14 cellular contexts compared by ENCODE assay signal in the genomic region with DNA sequence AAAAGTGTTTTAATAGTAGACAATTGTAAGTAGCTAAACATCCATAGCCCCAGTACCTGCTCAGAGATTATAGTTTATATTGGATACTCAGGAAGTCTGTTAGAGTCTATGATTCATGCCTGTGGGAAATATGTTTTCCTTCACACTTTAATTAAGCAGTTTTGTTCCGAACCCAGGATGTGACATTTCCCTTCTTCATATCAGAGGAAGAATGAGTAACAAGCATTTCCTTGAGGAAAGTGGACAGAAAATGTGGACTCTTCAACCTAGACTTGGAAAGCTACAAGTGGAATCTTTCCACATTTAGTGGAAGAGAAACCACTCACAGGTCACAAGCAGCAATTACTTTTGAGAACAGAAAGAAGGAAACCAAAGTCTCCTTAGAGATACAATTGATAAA.
DNase-seq lines count a peak whose midpoint lies in the region; ATAC-seq and TF ChIP-seq lines count a peak whose summit lies in the region.
"Had no signal": no experiment of that assay in that cellular context is flagged by ENCODE, and none has a peak within 500 bp of the region (broad histone marks: within the 10 kb centered on the region; RNA-seq: fewer than 3 reads in every experiment).

No MANE protein-coding gene starts in this region.

- intact Hi-C loops in left ventricle myocardium superior (cut with micrococcal nuclease): no loop called here

- in situ Hi-C loops in astrocyte of the spinal cord (cut with HindIII; ENCODE audit: low sequenced_read_pairs) (no loop called here), GM13977 (cut with MboI; ENCODE audit: low pct_unique_long_range_greater_than_20kb, low sequenced_read_pairs, unreplicated experiment) (no loop called here)

- no peak overlapping the region for H3K4me3 ChIP-seq in astrocyte of the spinal cord (ENCODE audit: low read depth, low read length)
- H3K4me3 ChIP-seq in epithelial cell of esophagus (ENCODE audit: low read length): no peak overlapping the region
- H3K4me3 ChIP-seq: A549, GM23338 had no signal

- TF ChIP-seq CTCF in astrocyte of the spinal cord (IDR thresholded peaks at IDR 0.05; ENCODE audit: low read depth, low read length): no peak
- no peak for TF ChIP-seq CTCF in epithelial cell of esophagus (IDR thresholded peaks at IDR 0.05; ENCODE audit: insufficient read depth, low read depth, low read length, missing control alignments)
- no peak for TF ChIP-seq CTCF in GM13977 (IDR thresholded peaks at IDR 0.05; ENCODE audit: extremely low read depth, insufficient read depth, missing control alignments)

- no peak for ATAC-seq in left ventricle myocardium superior
- ATAC-seq: A549, GM23338 had no signal

- DNase-seq in Daoy (ENCODE audit: low read depth) (peak; percentile 0), astrocyte of the spinal cord (ENCODE audit: low read depth, low spot score) (peak; percentile 4), epithelial cell of esophagus (ENCODE audit: low read depth) (peak; percentile 0), pulmonary artery endothelial cell (ENCODE audit: low read depth, low spot score) (peak; percentile 91), GM13977 (ENCODE audit: low spot score) (no peak), left ventricle myocardium superior (no peak), GM03348 (ENCODE audit: low spot score) (no peak)
- DNase-seq: AML-193; Caco-2; CD4-positive, alpha-beta T cell; GDM1; HCEC 1CT had no signal

Comparison
In these comparisons a context has a peak if more than half of its experiments do, and no peak if none do; other contexts are left out.
1. DNase-seq: peak in Daoy (single experiment), astrocyte of the spinal cord (single experiment), epithelial cell of esophagus (single experiment) and pulmonary artery endothelial cell (single experiment); none in GM13977 (single experiment), left ventricle myocardium superior (single experiment) and GM03348 (single experiment).